Comparison of ENCODE assay signal across 8 cellular contexts in genomic region chr1:154183045-154183968, GRCh38. TPM values are rescaled to one million over a fixed set of nuclear protein-coding genes. Genes with fewer than 3 reads are reported as not detected.
DNase-seq lines count a peak whose midpoint lies in the region; ATAC-seq and TF ChIP-seq lines count a peak whose summit lies in the region.

No MANE protein-coding gene starts in this region.

- H4K20me1 ChIP-seq in DOHH2 (ENCODE audit: control insufficient read depth, insufficient read depth, low read depth, low read length) (peaks cover 31% of the 10 kb centered on the region), GM23248 (ENCODE audit: insufficient read depth) (peaks cover 29% of the 10 kb centered on the region), fibroblast of lung (ENCODE audit: control insufficient read depth, extremely low read depth, insufficient read depth, low read length) (peaks cover 8% of the 10 kb centered on the region)

- H3K4me1 Mint-ChIP-seq in activated T-helper 17 cell treated with anti-CD3 and anti-CD28 coated beads, Interleukin-2, amount 50 U/mL, for 72 hours, result peaks cover 29% of the 10 kb centered on the region
- H3K4me1 Mint-ChIP-seq in naive thymus-derived CD4-positive, alpha-beta T cell, result peaks cover 44 to 49% (median 48%) of the 10 kb centered on the region in 7 donors
- peaks cover 45% of the 10 kb centered on the region for H3K4me1 Mint-ChIP-seq in stimulated activated memory B cell treated with anti-CD40 and anti-IgM and Interleukin-4, amounts not matched to agents 10 μg/mL and 1 μg/mL and 100 μg/mL, for 72 hours

- H3K4me3 Mint-ChIP-seq in activated T-helper 17 cell treated with anti-CD3 and anti-CD28 coated beads, Interleukin-2, amount 50 U/mL, for 72 hours, result peak overlapping the region; percentile 90
- H3K4me3 Mint-ChIP-seq in naive thymus-derived CD4-positive, alpha-beta T cell, result peak overlapping the region; percentile 98 to 100 (median 100)
- peak overlapping the region; percentile 86 for H3K4me3 Mint-ChIP-seq in stimulated activated memory B cell treated with anti-CD40 and anti-IgM and Interleukin-4, amounts not matched to agents 10 μg/mL and 1 μg/mL and 100 μg/mL, for 72 hours

- peak overlapping the region; percentile 73 for H3K27ac ChIP-seq in DOHH2 (ENCODE audit: low read depth, low read length)
- H3K27ac ChIP-seq in GM23248, result peak overlapping the region; percentile 84
- H3K27ac ChIP-seq in fibroblast of lung (ENCODE audit: insufficient read depth, low read length), result peak overlapping the region; percentile 92
- peak overlapping the region; percentile 95 for H3K27ac ChIP-seq in naive thymus-derived CD4-positive, alpha-beta T cell (ENCODE audit: low read depth, low read length)

- H3K4me3 ChIP-seq in DOHH2 (ENCODE audit: low read length), result peak overlapping the region; percentile 82
- H3K4me3 ChIP-seq in GM23248, result peak overlapping the region; percentile 99
- H3K4me3 ChIP-seq in fibroblast of lung (replicated peaks in 1 of 4; ENCODE audit: control extremely low read depth in 1 of 4, insufficient read depth in 1 of 4, low read depth in 3 of 4, low read length in 4 of 4), result peak overlapping the region; percentile 60 to 98 (median 82)
- H3K4me3 ChIP-seq in naive thymus-derived CD4-positive, alpha-beta T cell (ENCODE audit: low read length), result peak overlapping the region; percentile 93

- WGBS in GM23248 (ENCODE audit: low coverage in 1 of 2, low lambda C conversion rate in 2 of 2, missing lambda C conversion rate in 2 of 2), 2 experiments, result 10 to 12% methylated on average over 43 to 44 of the region's 44 CpGs

- no peaks in the 10 kb centered on the region for H3K27me3 Mint-ChIP-seq in activated T-helper 17 cell treated with anti-CD3 and anti-CD28 coated beads, Interleukin-2, amount 50 U/mL, for 72 hours
- H3K27me3 Mint-ChIP-seq in naive thymus-derived CD4-positive, alpha-beta T cell, result peaks cover 0 to 7% (median 0%) of the 10 kb centered on the region in 5 donors
- no peaks in the 10 kb centered on the region for H3K27me3 Mint-ChIP-seq in stimulated activated memory B cell treated with anti-CD40 and anti-IgM and Interleukin-4, amounts not matched to agents 10 μg/mL and 1 μg/mL and 100 μg/mL, for 72 hours

- H3K9ac ChIP-seq in GM23248 (peak overlapping the region; percentile 91), fibroblast of lung (ENCODE audit: insufficient read depth, low read length) (peak overlapping the region; percentile 74)

- H3F3A ChIP-seq in DOHH2 (ENCODE audit: control insufficient read depth, insufficient read depth) (no peaks in the 10 kb centered on the region), GM23248 (ENCODE audit: insufficient read depth) (peaks cover 34% of the 10 kb centered on the region)

- intact Hi-C loops in naive thymus-derived CD4-positive, alpha-beta T cell (cut with micrococcal nuclease), result loop anchor here (1.0 to 10.0 kb wide), 8 partner anchors 16 to 511 kb away; partner anchors contain the start of genes UBE2Q1 (in 2 of the 2), ILF2 (in 1 of the 2), RPS27 (in 1 of the 2) and UBAP2L (in 1 of the 2)

- H3K9me3 ChIP-seq in DOHH2 (ENCODE audit: control insufficient read depth, insufficient read depth, low read length) (no peaks in the 10 kb centered on the region), GM23248 (ENCODE audit: low read depth) (no peaks in the 10 kb centered on the region), fibroblast of lung (ENCODE audit: control insufficient read depth, insufficient read depth, low read depth, low read length) (no peaks in the 10 kb centered on the region)
- H3K9me3 ChIP-seq in naive thymus-derived CD4-positive, alpha-beta T cell (ENCODE audit: control insufficient read depth in 2 of 3, low read length in 3 of 3), result no peaks in the 10 kb centered on the region

- DNase-seq in GM23248 (peak; percentile 98), LHCN-M2 (ENCODE audit: low read depth) (peak; percentile 95), RPMI7951 (ENCODE audit: low read depth) (peak; percentile 96), fibroblast of lung (ENCODE audit: low read depth in 2 of 2) (peak; percentile 92 to 97)
- peak; percentile 84 to 94 (median 94) for DNase-seq in naive thymus-derived CD4-positive, alpha-beta T cell

- TF ChIP-seq CTCF in DOHH2 (IDR thresholded peaks at IDR 0.05; ENCODE audit: low read depth, low read length, poor library complexity, severe bottlenecking), result no peak
- no peak for TF ChIP-seq CTCF in fibroblast of lung (conservative IDR thresholded peaks at IDR 0.05 in 1 of 2, IDR thresholded peaks at IDR 0.05 in 1 of 2; ENCODE audit: low read depth in 1 of 2, low read length in 2 of 2)

- H3K36me3 Mint-ChIP-seq in activated T-helper 17 cell treated with anti-CD3 and anti-CD28 coated beads, Interleukin-2, amount 50 U/mL, for 72 hours (ENCODE audit: low read depth), result peaks cover 51% of the 10 kb centered on the region
- H3K36me3 Mint-ChIP-seq in naive thymus-derived CD4-positive, alpha-beta T cell, result peaks cover 0 to 29% (median 4%) of the 10 kb centered on the region in 5 donors
- H3K36me3 Mint-ChIP-seq in stimulated activated memory B cell treated with anti-CD40 and anti-IgM and Interleukin-4, amounts not matched to agents 10 μg/mL and 1 μg/mL and 100 μg/mL, for 72 hours, result peaks cover 26% of the 10 kb centered on the region

- no peaks in the 10 kb centered on the region for H3K9me3 Mint-ChIP-seq in activated T-helper 17 cell treated with anti-CD3 and anti-CD28 coated beads, Interleukin-2, amount 50 U/mL, for 72 hours
- peaks cover 0 to 3% (median 0%) of the 10 kb centered on the region in 11 donors for H3K9me3 Mint-ChIP-seq in naive thymus-derived CD4-positive, alpha-beta T cell
- no peaks in the 10 kb centered on the region for H3K9me3 Mint-ChIP-seq in stimulated activated memory B cell treated with anti-CD40 and anti-IgM and Interleukin-4, amounts not matched to agents 10 μg/mL and 1 μg/mL and 100 μg/mL, for 72 hours

- peak overlapping the region; percentile 91 for H3K4me2 ChIP-seq in DOHH2 (ENCODE audit: low read length)
- H3K4me2 ChIP-seq in GM23248 (ENCODE audit: unreplicated experiment), result peak overlapping the region; percentile 100
- H3K4me2 ChIP-seq in fibroblast of lung (ENCODE audit: extremely low read depth, insufficient read depth, low read length), result peak overlapping the region; percentile 89

- no peaks in the 10 kb centered on the region; the same call in 1 of the 2 replicates for H3K27me3 ChIP-seq in DOHH2 (ENCODE audit: control insufficient read depth, low read length)
- no peaks in the 10 kb centered on the region for H3K27me3 ChIP-seq in GM23248 (replicated peaks; ENCODE audit: insufficient read depth)
- no peaks in the 10 kb centered on the region for H3K27me3 ChIP-seq in fibroblast of lung (ENCODE audit: control insufficient read depth, insufficient read depth, low read length)
- no peaks in the 10 kb centered on the region for H3K27me3 ChIP-seq in naive thymus-derived CD4-positive, alpha-beta T cell (ENCODE audit: control insufficient read depth in 2 of 2, insufficient read depth in 2 of 2, low read length in 2 of 2)

- peaks cover 47% of the 10 kb centered on the region for H3K79me2 ChIP-seq in DOHH2 (ENCODE audit: control insufficient read depth, low read length)
- peaks cover 45% of the 10 kb centered on the region for H3K79me2 ChIP-seq in GM23248 (ENCODE audit: insufficient read depth)
- H3K79me2 ChIP-seq in fibroblast of lung (ENCODE audit: control insufficient read depth, insufficient read depth, low read length), result peaks cover 45% of the 10 kb centered on the region

- CTCF ChIA-PET in naive thymus-derived CD4-positive, alpha-beta T cell (lab: Charles Lee), result interaction anchor here (0.6 to 1.3 kb wide), 2 partner anchors 25 to 648 kb away, joined by 4 to 5 read pairs; no protein-coding TSS in a partner anchor

- peak overlapping the region; percentile 86 for H3K27ac Mint-ChIP-seq in activated T-helper 17 cell treated with anti-CD3 and anti-CD28 coated beads, Interleukin-2, amount 50 U/mL, for 72 hours
- H3K27ac Mint-ChIP-seq in naive thymus-derived CD4-positive, alpha-beta T cell, result peak overlapping the region; percentile 98 to 100 (median 99)
- peak overlapping the region; percentile 92 for H3K27ac Mint-ChIP-seq in stimulated activated memory B cell treated with anti-CD40 and anti-IgM and Interleukin-4, amounts not matched to agents 10 μg/mL and 1 μg/mL and 100 μg/mL, for 72 hours

- H2AFZ ChIP-seq in GM23248, result peak overlapping the region; percentile 82
- peak overlapping the region; percentile 84 for H2AFZ ChIP-seq in fibroblast of lung (ENCODE audit: low read length)

- POLR2A ChIA-PET in naive thymus-derived CD4-positive, alpha-beta T cell (lab: Charles Lee), result interaction anchor here (0.6 to 10.3 kb wide), 5 partner anchors 9 to 458 kb away, joined by 3 to 115 read pairs (median 5); partner anchors contain the start of genes NUP210L and RPS27

- ATAC-seq in activated T-helper 17 cell treated with anti-CD3 and anti-CD28 coated beads, Interleukin-2, amount 50 U/mL, for 72 hours (replicated peaks), result peak; percentile 87
- peak; percentile 89 for ATAC-seq in naive thymus-derived CD4-positive, alpha-beta T cell
- ATAC-seq in stimulated activated memory B cell treated with anti-CD40 and anti-IgM and Interleukin-4, amounts not matched to agents 10 μg/mL and 1 μg/mL and 100 μg/mL, for 72 hours, result peak; percentile 90

- H3K4me1 ChIP-seq in DOHH2 (ENCODE audit: control insufficient read depth, low read length), result peaks cover 41% of the 10 kb centered on the region
- H3K4me1 ChIP-seq in GM23248 (ENCODE audit: insufficient read depth), result peaks cover 34% of the 10 kb centered on the region
- H3K4me1 ChIP-seq in fibroblast of lung (ENCODE audit: control insufficient read depth, extremely low read depth, insufficient read depth, low read length), result peaks cover 18% of the 10 kb centered on the region
- peaks cover 25 to 44% of the 10 kb centered on the region in 2 donors for H3K4me1 ChIP-seq in naive thymus-derived CD4-positive, alpha-beta T cell (ENCODE audit: control insufficient read depth in 2 of 2, insufficient read depth in 2 of 2, low read length in 2 of 2)

- in situ Hi-C loops in GM23248 (cut with MboI), result no loop called here

- H3K36me3 ChIP-seq in DOHH2 (ENCODE audit: control insufficient read depth, low read length) (peaks cover 36% of the 10 kb centered on the region), GM23248 (ENCODE audit: low read depth) (peaks cover 2% of the 10 kb centered on the region), fibroblast of lung (ENCODE audit: control insufficient read depth, insufficient read depth, low read length) (peaks cover 4% of the 10 kb centered on the region)
- H3K36me3 ChIP-seq in naive thymus-derived CD4-positive, alpha-beta T cell (ENCODE audit: control insufficient read depth in 2 of 3, insufficient read depth in 3 of 3, low read length in 3 of 3), result peaks cover 0 to 7% (median 0%) of the 10 kb centered on the region in 3 experiments

- H3K9me2 ChIP-seq in DOHH2 (replicated peaks; ENCODE audit: control insufficient read depth, low read length) (no peaks in the 10 kb centered on the region), GM23248 (ENCODE audit: insufficient read depth) (no peaks in the 10 kb centered on the region)

RNA-seq across cellular contexts. Expression of gene TPM3, which starts 8.6 kb away (rescaled TPM):
- 578 and 599 TPM in 2 replicates for total RNA-seq in GM23248 (2014; rRNA removed; shearing (Covaris generic))
- 557 and 570 TPM in 2 replicates for polyA plus RNA-seq in GM23248 (2016; fragmentation: Nextera tagmentation; extraction: Ambion mirVana)
- 1,027 and 1,163 TPM in 2 replicates for total RNA-seq in LHCN-M2 (2014; rRNA removed)
- polyA plus RNA-seq in LHCN-M2 (2012), result 580 TPM
- 499 and 606 TPM in 2 replicates for total RNA-seq in RPMI7951 (2014; rRNA removed; shearing (Covaris generic))
- 100 to 1,000 TPM; 370 to 607 TPM for total RNA-seq in activated T-helper 17 cell treated with anti-CD3 and anti-CD28 coated beads, Interleukin-2, amount 50 U/mL, for 72 hours
- total RNA-seq in fibroblast of lung, result 135 and 215 TPM in 2 replicates
- 842 and 1,032 TPM in 2 replicates for polyA plus RNA-seq in fibroblast of lung
- polyA plus RNA-seq in fibroblast of lung (2012), result 607 and 696 TPM in 2 replicates
- polyA minus RNA-seq in fibroblast of lung (ENCODE audit: low replicate concordance), result 80.9 and 162 TPM in 2 replicates
- 100 to 1,000 TPM; 264 to 688 (median 281) TPM for total RNA-seq in naive thymus-derived CD4-positive, alpha-beta T cell
- polyA plus RNA-seq in naive thymus-derived CD4-positive, alpha-beta T cell, result 100 to 1,000 TPM; 653 to 718 TPM

RNA-seq across cellular contexts. Expression of gene CFAP141, which starts 22.8 kb away (rescaled TPM):
- total RNA-seq in GM23248 (2014; rRNA removed; shearing (Covaris generic)), result not detected in 2 replicates
- polyA plus RNA-seq in GM23248 (2016; fragmentation: Nextera tagmentation; extraction: Ambion mirVana), result not detected in 2 replicates
- not detected in 2 replicates for total RNA-seq in LHCN-M2 (2014; rRNA removed)
- not detected for polyA plus RNA-seq in LHCN-M2 (2012)
- total RNA-seq in RPMI7951 (2014; rRNA removed; shearing (Covaris generic)), result not detected in 2 replicates
- not detected for total RNA-seq in activated T-helper 17 cell treated with anti-CD3 and anti-CD28 coated beads, Interleukin-2, amount 50 U/mL, for 72 hours
- total RNA-seq in fibroblast of lung, result not detected in 2 replicates
- polyA plus RNA-seq in fibroblast of lung, result not detected in 2 replicates
- not detected in 2 replicates for polyA plus RNA-seq in fibroblast of lung (2012)
- polyA minus RNA-seq in fibroblast of lung (ENCODE audit: low replicate concordance), result not detected in 2 replicates
- not detected for total RNA-seq in naive thymus-derived CD4-positive, alpha-beta T cell
- not detected for polyA plus RNA-seq in naive thymus-derived CD4-positive, alpha-beta T cell

RNA-seq across cellular contexts. Expression of gene NUP210L, which starts 28.4 kb away (rescaled TPM):
- total RNA-seq in GM23248 (2014; rRNA removed; shearing (Covaris generic)), result 0.11 TPM in 1 of 2 replicates, not detected in the other
- polyA plus RNA-seq in GM23248 (2016; fragmentation: Nextera tagmentation; extraction: Ambion mirVana) (not detected in 2 replicates), fibroblast of lung (0.01 and 0.08 TPM in 2 replicates)
- total RNA-seq in LHCN-M2 (2014; rRNA removed) (not detected in 2 replicates), fibroblast of lung (under 0.01 and 0.17 TPM in 2 replicates)
- not detected for polyA plus RNA-seq in LHCN-M2 (2012)
- total RNA-seq in RPMI7951 (2014; rRNA removed; shearing (Covaris generic)), result not detected in 2 replicates
- under 1 TPM; 0.04 to 0.24 TPM for total RNA-seq in activated T-helper 17 cell treated with anti-CD3 and anti-CD28 coated beads, Interleukin-2, amount 50 U/mL, for 72 hours
- polyA plus RNA-seq in fibroblast of lung (2012), result 0.02 TPM in 1 of 2 replicates, not detected in the other
- not detected in 2 replicates for polyA minus RNA-seq in fibroblast of lung (ENCODE audit: low replicate concordance)
- under 1 TPM in 4 of 5 experiments, not detected in 1; 0.11 to 0.16 (median 0.15) TPM for total RNA-seq in naive thymus-derived CD4-positive, alpha-beta T cell
- polyA plus RNA-seq in naive thymus-derived CD4-positive, alpha-beta T cell, result not detected

RNA-seq across cellular contexts. Expression of gene UBAP2L, which starts 37.4 kb away (rescaled TPM):
- total RNA-seq in GM23248 (2014; rRNA removed; shearing (Covaris generic)), result 73.0 and 90.5 TPM in 2 replicates
- polyA plus RNA-seq in GM23248 (2016; fragmentation: Nextera tagmentation; extraction: Ambion mirVana) (132 and 133 TPM in 2 replicates), fibroblast of lung (180 and 235 TPM in 2 replicates)
- total RNA-seq in LHCN-M2 (2014; rRNA removed) (94.1 and 116 TPM in 2 replicates), fibroblast of lung (37.5 and 51.9 TPM in 2 replicates)
- 133 TPM for polyA plus RNA-seq in LHCN-M2 (2012)
- 52.8 and 73.8 TPM in 2 replicates for total RNA-seq in RPMI7951 (2014; rRNA removed; shearing (Covaris generic))
- total RNA-seq in activated T-helper 17 cell treated with anti-CD3 and anti-CD28 coated beads, Interleukin-2, amount 50 U/mL, for 72 hours, result 100 to 1,000 TPM; 237 to 249 TPM
- polyA plus RNA-seq in fibroblast of lung (2012), result 173 and 176 TPM in 2 replicates
- 274 and 314 TPM in 2 replicates for polyA minus RNA-seq in fibroblast of lung (ENCODE audit: low replicate concordance)
- 100 to 1,000 TPM; 183 to 235 (median 189) TPM for total RNA-seq in naive thymus-derived CD4-positive, alpha-beta T cell
- polyA plus RNA-seq in naive thymus-derived CD4-positive, alpha-beta T cell, result 10 to 100 TPM; 49.4 to 79.0 TPM

Comparison
In these comparisons a context has a peak if more than half of its experiments do, and no peak if none do; other contexts are left out.
1. Peak in every context shown above with its lines: DNase-seq, ATAC-seq, H3K4me3 ChIP-seq and H3K27ac ChIP-seq.